ENCODE assay signal across 8 cellular contexts in the genomic region with DNA sequence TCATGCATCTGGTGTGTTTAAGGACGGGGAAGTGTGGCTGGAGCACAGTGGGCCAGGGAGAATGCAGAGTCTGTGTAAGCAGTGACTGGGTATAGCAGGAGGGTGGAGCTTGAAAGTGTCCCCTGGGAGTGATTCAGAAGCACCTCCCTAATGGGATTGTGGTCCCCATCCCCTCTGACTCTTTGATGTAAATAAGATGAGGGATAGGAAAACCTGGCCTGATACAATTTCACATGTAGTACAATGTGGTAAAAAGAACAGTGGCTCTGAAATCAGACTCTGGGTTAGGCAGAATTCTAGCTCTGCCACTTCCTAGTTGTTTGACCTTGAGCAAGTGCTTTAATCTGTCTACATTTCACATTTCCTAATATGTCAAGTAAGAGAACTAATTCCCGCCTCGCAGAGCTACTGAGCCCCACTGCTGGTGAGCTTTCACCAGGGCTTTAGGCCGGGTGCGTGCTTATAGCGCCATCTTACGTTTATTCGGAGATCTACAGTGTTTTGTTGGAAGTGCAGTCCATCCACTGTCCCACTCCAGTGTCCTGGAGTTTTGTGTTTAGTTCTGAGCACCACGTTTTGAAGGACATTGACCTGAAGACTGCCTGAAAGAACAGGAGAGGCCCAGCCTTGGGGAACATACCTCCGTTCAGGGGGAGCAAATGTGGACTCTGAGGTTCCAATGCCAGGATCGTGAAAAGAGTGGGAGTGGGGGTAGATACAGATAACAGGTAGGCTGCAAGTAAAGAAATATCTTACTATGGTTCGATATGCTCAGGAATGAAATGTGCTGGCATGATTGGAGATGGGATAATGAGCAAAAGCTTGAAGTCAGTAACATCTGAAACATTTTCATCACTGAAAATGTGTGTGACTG. TPM values are rescaled to one million over a fixed set of nuclear protein-coding genes. Genes with fewer than 3 reads are reported as not detected.
A peak's percentile ranks its signal among the peaks of the same experiment; 100 is the strongest.
DNase-seq lines count a peak whose midpoint lies in the region; ATAC-seq, FAIRE-seq and TF ChIP-seq lines count a peak whose summit lies in the region.

No MANE protein-coding gene starts in this region.

- no peaks in the 10 kb centered on the region for H3K27me3 ChIP-seq in AG04450 (ENCODE audit: control insufficient read depth, insufficient read depth, low read length)
- no peaks in the 10 kb centered on the region for H3K27me3 ChIP-seq in neutrophil
- no peaks in the 10 kb centered on the region for H3K27me3 ChIP-seq in vagina

- H3K4me3 Mint-ChIP-seq in activated CD8-positive, alpha-beta T cell treated with anti-CD3 and anti-CD28 coated beads for 36 hours: no peak overlapping the region

- no peaks in the 10 kb centered on the region for H3K36me3 ChIP-seq in neutrophil
- H3K36me3 ChIP-seq in vagina: peaks cover 0 to 36% of the 10 kb centered on the region in 2 donors

- ATAC-seq in activated CD8-positive, alpha-beta T cell treated with anti-CD3 and anti-CD28 coated beads for 36 hours: peak; percentile 96

- H3K27me3 Mint-ChIP-seq in activated CD8-positive, alpha-beta T cell treated with anti-CD3 and anti-CD28 coated beads for 36 hours: no peaks in the 10 kb centered on the region

- H3K27ac ChIP-seq in AG04450 (ENCODE audit: low read depth, low read length) (no peak overlapping the region), neutrophil (no peak overlapping the region), vagina (peak overlapping the region; percentile 56)

- FAIRE-seq in GM12891 (lab: Jason Lieb, UNC): peak; percentile 76

- H3K9me3 ChIP-seq in AG04450 (ENCODE audit: control insufficient read depth, insufficient read depth, low read length): no peaks in the 10 kb centered on the region
- H3K9me3 ChIP-seq in neutrophil: no peaks in the 10 kb centered on the region
- no peaks in the 10 kb centered on the region for H3K9me3 ChIP-seq in vagina

- no peak overlapping the region for H3K27ac Mint-ChIP-seq in activated CD8-positive, alpha-beta T cell treated with anti-CD3 and anti-CD28 coated beads for 36 hours

- no peaks in the 10 kb centered on the region for H3K4me1 Mint-ChIP-seq in activated CD8-positive, alpha-beta T cell treated with anti-CD3 and anti-CD28 coated beads for 36 hours (ENCODE audit: low read depth)

- H3K9me3 Mint-ChIP-seq in activated CD8-positive, alpha-beta T cell treated with anti-CD3 and anti-CD28 coated beads for 36 hours: no peaks in the 10 kb centered on the region

- CTCF ChIA-PET in AG04450 (lab: Charles Lee): interaction anchor here (0.5 to 8.6 kb wide), 45 partner anchors 9 to 654 kb away, joined by 3 to 151 read pairs (median 5); partner anchors contain the start of genes ATOSB, RUSC2 and UNC13B
- CTCF ChIA-PET in activated CD8-positive, alpha-beta T cell treated with anti-CD3 and anti-CD28 coated beads for 36 hours (lab: Charles Lee): interaction anchor here (0.6 to 3.7 kb wide), 50 partner anchors 9 to 782 kb away, joined by 3 to 22 read pairs (median 4); partner anchors contain the start of gene STOML2

- intact Hi-C loops in activated CD8-positive, alpha-beta T cell treated with anti-CD3 and anti-CD28 coated beads for 36 hours (cut with micrococcal nuclease): loop anchor here (10.0 kb wide), 1 partner anchor 439 kb away; the partner anchor contains the start of gene ATOSB
- intact Hi-C loops in vagina (cut with DNase I): loop anchor here (5.0 kb wide), 1 partner anchor 47 kb away; no protein-coding TSS in a partner anchor

- H3K4me1 ChIP-seq in neutrophil (ENCODE audit: control insufficient read depth in 1 of 2, insufficient read depth in 1 of 2, low read depth in 1 of 2, low read length in 1 of 2) (peaks cover 0 to 7% of the 10 kb centered on the region in 2 experiments), vagina (peaks cover 26% of the 10 kb centered on the region)

- TF ChIP-seq POLR2A in GM12891 (IDR thresholded peaks at IDR 0.05; ENCODE audit: low read depth, low read length): no peak
- TF ChIP-seq POLR2A in vagina (IDR thresholded peaks at IDR 0.05): no peak

- H3K36me3 Mint-ChIP-seq in activated CD8-positive, alpha-beta T cell treated with anti-CD3 and anti-CD28 coated beads for 36 hours (ENCODE audit: low read depth): no peaks in the 10 kb centered on the region

- H3K4me3 ChIP-seq in AG04450 (ENCODE audit: low read depth, low read length): no peak overlapping the region
- no peak overlapping the region for H3K4me3 ChIP-seq in neutrophil (ENCODE audit: low read depth in 1 of 2, low read length in 1 of 2)
- H3K4me3 ChIP-seq in vagina: no peak overlapping the region

- peak; percentile 44 for DNase-seq in AG04450 (ENCODE audit: low read depth, low spot score)
- DNase-seq in GM12891 (ENCODE audit: insufficient read length, low spot score): peak; percentile 51
- DNase-seq in NCI-H524 (lab: John Stamatoyannopoulos, UW): peak; percentile 52 to 82
- peak; percentile 63 for DNase-seq in activated CD8-positive, alpha-beta T cell treated with anti-CD3 and anti-CD28 coated beads for 36 hours
- DNase-seq in foreskin melanocyte: peak; percentile 67
- DNase-seq in vagina (ENCODE audit: extremely low spot score in 2 of 2): no peak
- DNase-seq in effector CD8-positive, alpha-beta T cell (lab: John Stamatoyannopoulos, UW): no peak

- POLR2A ChIA-PET in AG04450 (lab: Yijun Ruan, JAX): interaction anchor here (0.6 to 2.1 kb wide), 7 partner anchors 15 to 437 kb away, joined by 3 to 17 read pairs (median 3); partner anchors contain the start of gene RUSC2
- POLR2A ChIA-PET in activated CD8-positive, alpha-beta T cell treated with anti-CD3 and anti-CD28 coated beads for 36 hours (lab: Charles Lee): interaction anchor here (0.6 to 1.0 kb wide), 3 partner anchors 75 to 659 kb away, joined by 3 read pairs; no protein-coding TSS in a partner anchor

- TF ChIP-seq CTCF in AG04450 (IDR thresholded peaks at IDR 0.05; ENCODE audit: low read depth, low read length) (peak; percentile 90), neutrophil (IDR thresholded peaks at IDR 0.05) (peak; percentile 47), vagina (IDR thresholded peaks at IDR 0.05) (peak; percentile 68 to 85 (median 74))
- peak; percentile 80 for TF ChIP-seq CTCF in activated CD8-positive, alpha-beta T cell treated with anti-CD3 and anti-CD28 coated beads for 36 hours (IDR thresholded peaks at IDR 0.05)

TF ChIP-seq in GM12891, 5 proteins besides CTCF, POLR2A, EP300 and RAD21:
- TF ChIP-seq SPI1 (IDR thresholded peaks at IDR 0.05; ENCODE audit: low read depth, low read length) (no peak), POU2F2 (IDR thresholded peaks at IDR 0.05; ENCODE audit: low read depth, low read length) (no peak), PAX5 (IDR thresholded peaks at IDR 0.05; ENCODE audit: insufficient read depth, low read length, severe bottlenecking) (no peak), TAF1 (IDR thresholded peaks at IDR 0.05; ENCODE audit: low read depth, low read length) (no peak), POLR2AphosphoS5 (IDR thresholded peaks at IDR 0.05; ENCODE audit: low read depth, low read length) (no peak)

RNA-seq across cellular contexts. Expression of gene TESK1, which starts 51.2 kb away (rescaled TPM):
- 12.8 and 14.5 TPM in 2 replicates for polyA plus RNA-seq in AG04450 (2011; rRNA removed)
- 14.4 and 14.7 TPM in 2 replicates for polyA minus RNA-seq in AG04450 (2011; rRNA and poly(A)+ RNA removed)
- 12.7 TPM for polyA plus RNA-seq in GM12891 (2012; ENCODE audit: low read depth, missing spikeins)
- 10 to 100 TPM; 26.1 to 26.9 TPM for total RNA-seq in activated CD8-positive, alpha-beta T cell treated with anti-CD3 and anti-CD28 coated beads for 36 hours
- 29.7 TPM for total RNA-seq in vagina

Comparison
In these comparisons a context has a peak if more than half of its experiments do, and no peak if none do; other contexts are left out.
1. DNase-seq: peak in AG04450 (single experiment), GM12891 (single experiment), NCI-H524 (2 of 2), activated CD8-positive, alpha-beta T cell treated with anti-CD3 and anti-CD28 coated beads for 36 hours (single experiment) and foreskin melanocyte (single experiment); none in vagina (0 of 2) and effector CD8-positive, alpha-beta T cell (single experiment).
2. Peak in every context shown above with its lines, with median percentiles within 50 percentile points of each other: CTCF ChIP-seq.